ENCODE assay signal across 2 cellular contexts in the genomic region with DNA sequence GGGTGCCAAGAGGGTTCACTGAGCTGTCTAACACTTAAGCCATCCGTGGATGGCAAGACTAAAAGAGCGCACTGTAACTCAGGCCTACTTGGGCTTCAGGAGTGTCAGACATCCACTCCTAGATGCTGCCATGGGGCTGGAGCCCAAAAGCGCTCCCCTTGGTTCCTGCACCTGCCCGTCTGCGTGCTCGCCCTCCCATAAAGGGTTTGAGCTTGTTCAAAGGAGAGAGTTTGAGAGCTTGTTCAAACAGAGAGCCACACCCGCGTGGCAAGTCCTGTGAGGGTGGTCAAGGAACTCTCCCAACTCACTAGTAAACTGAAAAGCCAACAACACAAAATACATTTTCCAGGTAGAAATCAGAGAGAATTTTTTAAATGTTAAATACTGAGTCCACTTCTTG.
TF ChIP-seq lines count a peak whose summit lies in the region.

No MANE protein-coding gene starts in this region.

TF ChIP-seq in GM23338, 12 proteins besides CTCF, POLR2A, EP300 and RAD21 (continued from another document):
- no peak for TF ChIP-seq JUNB (IDR thresholded peaks at IDR 0.05; ENCODE audit: unreplicated experiment)
- no peak for TF ChIP-seq ZNF331 (CRISPR knock-in tag; IDR thresholded peaks at IDR 0.05; ENCODE audit: low read depth)
- no peak for TF ChIP-seq STAT1 (IDR thresholded peaks at IDR 0.05; ENCODE audit: unreplicated experiment)
- TF ChIP-seq, protein P1, sequence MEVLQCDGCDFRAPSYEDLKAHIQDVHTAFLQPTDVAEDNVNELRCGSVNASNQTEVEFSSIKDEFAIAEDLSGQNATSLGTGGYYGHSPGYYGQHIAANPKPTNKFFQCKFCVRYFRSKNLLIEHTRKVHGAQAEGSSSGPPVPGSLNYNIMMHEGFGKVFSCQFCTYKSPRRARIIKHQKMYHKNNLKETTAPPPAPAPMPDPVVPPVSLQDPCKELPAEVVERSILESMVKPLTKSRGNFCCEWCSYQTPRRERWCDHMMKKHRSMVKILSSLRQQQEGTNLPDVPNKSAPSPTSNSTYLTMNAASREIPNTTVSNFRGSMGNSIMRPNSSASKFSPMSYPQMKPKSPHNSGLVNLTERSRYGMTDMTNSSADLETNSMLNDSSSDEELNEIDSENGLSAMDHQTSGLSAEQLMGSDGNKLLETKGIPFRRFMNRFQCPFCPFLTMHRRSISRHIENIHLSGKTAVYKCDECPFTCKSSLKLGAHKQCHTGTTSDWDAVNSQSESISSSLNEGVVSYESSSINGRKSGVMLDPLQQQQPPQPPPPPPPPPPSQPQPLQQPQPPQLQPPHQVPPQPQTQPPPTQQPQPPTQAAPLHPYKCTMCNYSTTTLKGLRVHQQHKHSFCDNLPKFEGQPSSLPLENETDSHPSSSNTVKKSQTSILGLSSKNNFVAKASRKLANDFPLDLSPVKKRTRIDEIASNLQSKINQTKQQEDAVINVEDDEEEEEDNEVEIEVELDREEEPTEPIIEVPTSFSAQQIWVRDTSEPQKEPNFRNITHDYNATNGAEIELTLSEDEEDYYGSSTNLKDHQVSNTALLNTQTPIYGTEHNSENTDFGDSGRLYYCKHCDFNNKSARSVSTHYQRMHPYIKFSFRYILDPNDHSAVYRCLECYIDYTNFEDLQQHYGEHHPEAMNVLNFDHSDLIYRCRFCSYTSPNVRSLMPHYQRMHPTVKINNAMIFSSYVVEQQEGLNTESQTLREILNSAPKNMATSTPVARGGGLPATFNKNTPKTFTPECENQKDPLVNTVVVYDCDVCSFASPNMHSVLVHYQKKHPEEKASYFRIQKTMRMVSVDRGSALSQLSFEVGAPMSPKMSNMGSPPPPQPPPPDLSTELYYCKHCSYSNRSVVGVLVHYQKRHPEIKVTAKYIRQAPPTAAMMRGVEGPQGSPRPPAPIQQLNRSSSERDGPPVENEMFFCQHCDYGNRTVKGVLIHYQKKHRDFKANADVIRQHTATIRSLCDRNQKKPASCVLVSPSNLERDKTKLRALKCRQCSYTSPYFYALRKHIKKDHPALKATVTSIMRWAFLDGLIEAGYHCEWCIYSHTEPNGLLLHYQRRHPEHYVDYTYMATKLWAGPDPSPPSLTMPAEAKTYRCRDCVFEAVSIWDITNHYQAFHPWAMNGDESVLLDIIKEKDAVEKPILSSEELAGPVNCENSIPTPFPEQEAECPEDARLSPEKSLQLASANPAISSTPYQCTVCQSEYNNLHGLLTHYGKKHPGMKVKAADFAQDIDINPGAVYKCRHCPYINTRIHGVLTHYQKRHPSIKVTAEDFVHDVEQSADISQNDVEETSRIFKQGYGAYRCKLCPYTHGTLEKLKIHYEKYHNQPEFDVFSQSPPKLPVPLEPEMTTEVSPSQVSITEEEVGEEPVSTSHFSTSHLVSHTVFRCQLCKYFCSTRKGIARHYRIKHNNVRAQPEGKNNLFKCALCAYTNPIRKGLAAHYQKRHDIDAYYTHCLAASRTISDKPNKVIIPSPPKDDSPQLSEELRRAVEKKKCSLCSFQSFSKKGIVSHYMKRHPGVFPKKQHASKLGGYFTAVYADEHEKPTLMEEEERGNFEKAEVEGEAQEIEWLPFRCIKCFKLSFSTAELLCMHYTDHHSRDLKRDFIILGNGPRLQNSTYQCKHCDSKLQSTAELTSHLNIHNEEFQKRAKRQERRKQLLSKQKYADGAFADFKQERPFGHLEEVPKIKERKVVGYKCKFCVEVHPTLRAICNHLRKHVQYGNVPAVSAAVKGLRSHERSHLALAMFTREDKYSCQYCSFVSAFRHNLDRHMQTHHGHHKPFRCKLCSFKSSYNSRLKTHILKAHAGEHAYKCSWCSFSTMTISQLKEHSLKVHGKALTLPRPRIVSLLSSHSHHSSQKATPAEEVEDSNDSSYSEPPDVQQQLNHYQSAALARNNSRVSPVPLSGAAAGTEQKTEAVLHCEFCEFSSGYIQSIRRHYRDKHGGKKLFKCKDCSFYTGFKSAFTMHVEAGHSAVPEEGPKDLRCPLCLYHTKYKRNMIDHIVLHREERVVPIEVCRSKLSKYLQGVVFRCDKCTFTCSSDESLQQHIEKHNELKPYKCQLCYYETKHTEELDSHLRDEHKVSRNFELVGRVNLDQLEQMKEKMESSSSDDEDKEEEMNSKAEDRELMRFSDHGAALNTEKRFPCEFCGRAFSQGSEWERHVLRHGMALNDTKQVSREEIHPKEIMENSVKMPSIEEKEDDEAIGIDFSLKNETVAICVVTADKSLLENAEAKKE (CRISPR knock-in tag; IDR thresholded peaks at IDR 0.05): no peak
- TF ChIP-seq EZH2 (IDR thresholded peaks at IDR 0.05; ENCODE audit: low read depth, unreplicated experiment): no peak
- TF ChIP-seq ZNF114 (CRISPR knock-in tag; IDR thresholded peaks at IDR 0.05): no peak
- no peak for TF ChIP-seq EZH2phosphoT487 (IDR thresholded peaks at IDR 0.05; ENCODE audit: unreplicated experiment)
- TF ChIP-seq, protein P2, sequence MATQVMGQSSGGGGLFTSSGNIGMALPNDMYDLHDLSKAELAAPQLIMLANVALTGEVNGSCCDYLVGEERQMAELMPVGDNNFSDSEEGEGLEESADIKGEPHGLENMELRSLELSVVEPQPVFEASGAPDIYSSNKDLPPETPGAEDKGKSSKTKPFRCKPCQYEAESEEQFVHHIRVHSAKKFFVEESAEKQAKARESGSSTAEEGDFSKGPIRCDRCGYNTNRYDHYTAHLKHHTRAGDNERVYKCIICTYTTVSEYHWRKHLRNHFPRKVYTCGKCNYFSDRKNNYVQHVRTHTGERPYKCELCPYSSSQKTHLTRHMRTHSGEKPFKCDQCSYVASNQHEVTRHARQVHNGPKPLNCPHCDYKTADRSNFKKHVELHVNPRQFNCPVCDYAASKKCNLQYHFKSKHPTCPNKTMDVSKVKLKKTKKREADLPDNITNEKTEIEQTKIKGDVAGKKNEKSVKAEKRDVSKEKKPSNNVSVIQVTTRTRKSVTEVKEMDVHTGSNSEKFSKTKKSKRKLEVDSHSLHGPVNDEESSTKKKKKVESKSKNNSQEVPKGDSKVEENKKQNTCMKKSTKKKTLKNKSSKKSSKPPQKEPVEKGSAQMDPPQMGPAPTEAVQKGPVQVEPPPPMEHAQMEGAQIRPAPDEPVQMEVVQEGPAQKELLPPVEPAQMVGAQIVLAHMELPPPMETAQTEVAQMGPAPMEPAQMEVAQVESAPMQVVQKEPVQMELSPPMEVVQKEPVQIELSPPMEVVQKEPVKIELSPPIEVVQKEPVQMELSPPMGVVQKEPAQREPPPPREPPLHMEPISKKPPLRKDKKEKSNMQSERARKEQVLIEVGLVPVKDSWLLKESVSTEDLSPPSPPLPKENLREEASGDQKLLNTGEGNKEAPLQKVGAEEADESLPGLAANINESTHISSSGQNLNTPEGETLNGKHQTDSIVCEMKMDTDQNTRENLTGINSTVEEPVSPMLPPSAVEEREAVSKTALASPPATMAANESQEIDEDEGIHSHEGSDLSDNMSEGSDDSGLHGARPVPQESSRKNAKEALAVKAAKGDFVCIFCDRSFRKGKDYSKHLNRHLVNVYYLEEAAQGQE (IDR thresholded peaks at IDR 0.05; ENCODE audit: unreplicated experiment): no peak
TF ChIP-seq in GM23338: peak in this region for 0.

TF ChIP-seq in WTC11, 78 proteins besides CTCF, POLR2A, EP300 and RAD21 (continued from another document):
- TF ChIP-seq, protein P3, sequence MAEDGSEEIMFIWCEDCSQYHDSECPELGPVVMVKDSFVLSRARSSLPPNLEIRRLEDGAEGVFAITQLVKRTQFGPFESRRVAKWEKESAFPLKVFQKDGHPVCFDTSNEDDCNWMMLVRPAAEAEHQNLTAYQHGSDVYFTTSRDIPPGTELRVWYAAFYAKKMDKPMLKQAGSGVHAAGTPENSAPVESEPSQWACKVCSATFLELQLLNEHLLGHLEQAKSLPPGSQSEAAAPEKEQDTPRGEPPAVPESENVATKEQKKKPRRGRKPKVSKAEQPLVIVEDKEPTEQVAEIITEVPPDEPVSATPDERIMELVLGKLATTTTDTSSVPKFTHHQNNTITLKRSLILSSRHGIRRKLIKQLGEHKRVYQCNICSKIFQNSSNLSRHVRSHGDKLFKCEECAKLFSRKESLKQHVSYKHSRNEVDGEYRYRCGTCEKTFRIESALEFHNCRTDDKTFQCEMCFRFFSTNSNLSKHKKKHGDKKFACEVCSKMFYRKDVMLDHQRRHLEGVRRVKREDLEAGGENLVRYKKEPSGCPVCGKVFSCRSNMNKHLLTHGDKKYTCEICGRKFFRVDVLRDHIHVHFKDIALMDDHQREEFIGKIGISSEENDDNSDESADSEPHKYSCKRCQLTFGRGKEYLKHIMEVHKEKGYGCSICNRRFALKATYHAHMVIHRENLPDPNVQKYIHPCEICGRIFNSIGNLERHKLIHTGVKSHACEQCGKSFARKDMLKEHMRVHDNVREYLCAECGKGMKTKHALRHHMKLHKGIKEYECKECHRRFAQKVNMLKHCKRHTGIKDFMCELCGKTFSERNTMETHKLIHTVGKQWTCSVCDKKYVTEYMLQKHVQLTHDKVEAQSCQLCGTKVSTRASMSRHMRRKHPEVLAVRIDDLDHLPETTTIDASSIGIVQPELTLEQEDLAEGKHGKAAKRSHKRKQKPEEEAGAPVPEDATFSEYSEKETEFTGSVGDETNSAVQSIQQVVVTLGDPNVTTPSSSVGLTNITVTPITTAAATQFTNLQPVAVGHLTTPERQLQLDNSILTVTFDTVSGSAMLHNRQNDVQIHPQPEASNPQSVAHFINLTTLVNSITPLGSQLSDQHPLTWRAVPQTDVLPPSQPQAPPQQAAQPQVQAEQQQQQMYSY (CRISPR knock-in tag; IDR thresholded peaks at IDR 0.05): no peak
- TF ChIP-seq, protein P4, sequence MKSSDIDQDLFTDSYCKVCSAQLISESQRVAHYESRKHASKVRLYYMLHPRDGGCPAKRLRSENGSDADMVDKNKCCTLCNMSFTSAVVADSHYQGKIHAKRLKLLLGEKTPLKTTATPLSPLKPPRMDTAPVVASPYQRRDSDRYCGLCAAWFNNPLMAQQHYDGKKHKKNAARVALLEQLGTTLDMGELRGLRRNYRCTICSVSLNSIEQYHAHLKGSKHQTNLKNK (CRISPR knock-in tag; IDR thresholded peaks at IDR 0.05): no peak
- TF ChIP-seq EMX1 (CRISPR knock-in tag; IDR thresholded peaks at IDR 0.05) (no peak), RORB (CRISPR knock-in tag; IDR thresholded peaks at IDR 0.05) (no peak)
